ENCODE assay signal across 16 cellular contexts in the genomic region with DNA sequence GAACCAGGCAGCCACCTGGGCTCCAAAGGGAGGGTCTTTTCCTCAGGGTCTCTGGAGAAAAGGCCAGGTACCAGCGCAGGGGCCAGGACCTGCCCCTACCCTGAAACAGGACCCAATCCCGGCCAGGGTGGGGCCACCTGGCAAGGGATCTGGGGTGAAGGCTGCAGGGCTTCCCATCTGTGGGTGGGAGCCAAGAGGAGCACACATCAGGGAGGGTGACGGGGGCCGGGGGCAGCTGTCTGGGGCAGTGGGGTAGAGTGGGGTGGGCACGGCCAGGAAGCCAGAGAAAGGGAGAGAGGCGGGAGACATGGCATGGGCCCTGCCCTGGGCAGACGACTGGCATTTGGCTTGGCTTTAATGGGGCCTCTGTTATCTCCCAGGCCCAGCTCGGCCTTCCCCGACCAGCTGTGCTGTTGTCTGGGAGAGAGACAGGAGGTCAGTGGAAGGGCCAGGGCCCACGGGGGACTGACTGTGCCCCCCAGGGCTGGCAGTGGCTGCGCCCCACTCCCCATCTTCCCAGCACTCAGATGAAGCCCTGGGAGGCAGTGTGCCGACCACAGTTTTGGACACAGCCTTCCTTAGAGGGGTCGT. TPM values are rescaled to one million over a fixed set of nuclear protein-coding genes. Genes with fewer than 3 reads are reported as not detected.
DNase-seq lines count a peak whose midpoint lies in the region; TF ChIP-seq lines count a peak whose summit lies in the region.
"Had no signal": no experiment of that assay in that cellular context is flagged by ENCODE, and none has a peak within 500 bp of the region (broad histone marks: within the 10 kb centered on the region; RNA-seq: fewer than 3 reads in every experiment).

No MANE protein-coding gene starts in this region.

- H3K27ac ChIP-seq in cingulate gyrus (ENCODE audit: low read depth, low read length) (peak overlapping the region; percentile 54), substantia nigra (ENCODE audit: low read depth, low read length, poor library complexity, severe bottlenecking) (peak overlapping the region; percentile 87)
- H3K27ac ChIP-seq: VCaP had no signal

- no peak for TF ChIP-seq CTCF in GM13976 (IDR thresholded peaks at IDR 0.05; ENCODE audit: borderline replicate concordance, control extremely low read depth, extremely low read depth, insufficient read depth, missing control alignments)

- DNase-seq in GM13976 (ENCODE audit: low spot score) (peak; percentile 16), mesenteric fat pad (ENCODE audit: low spot score) (peak; percentile 59), substantia nigra (lab: John Stamatoyannopoulos, UW) (peak in 39 of 49 donors; percentile 19 to 84 (median 60)), OCI-M2 (lab: John Stamatoyannopoulos, UW; ENCODE audit: unreplicated experiment) (no peak), mucosa of gallbladder (ENCODE audit: low spot score) (no peak), NCI-H1694 (lab: John Stamatoyannopoulos, UW) (no peak)
- DNase-seq: activated CD4-positive, alpha-beta memory T cell treated with anti-CD3 and anti-CD28 coated beads for 36 hours; activated naive CD8-positive, alpha-beta T cell treated with anti-CD3 and anti-CD28 coated beads for 36 hours; BE2C; GDM1; NCI-H1092 treated with DMSO at 0.1 percent for 48 hours; NCI-H526; retina; SHP77 treated with DMSO at 0.1 percent for 48 hours had no signal

- in situ Hi-C loops in GM13976 (cut with MboI; ENCODE audit: low sequenced_read_pairs, unreplicated experiment) = no loop called here

RNA-seq across cellular contexts. Expression of gene RNF130, which starts 57.2 kb away (rescaled TPM):
- total RNA-seq in mesenteric fat pad (135 TPM), mucosa of gallbladder (85.6 TPM)

Comparison
In these comparisons a context has a peak if more than half of its experiments do, and no peak if none do; other contexts are left out.
1. DNase-seq: peak in GM13976 (single experiment), mesenteric fat pad (single experiment) and substantia nigra (39 of 49); none in OCI-M2 (single experiment), mucosa of gallbladder (single experiment) and NCI-H1694 (single experiment).